8 cellular contexts compared by ENCODE assay signal in genomic region chr2:26032586-26033269, GRCh38. TPM values are rescaled to one million over a fixed set of nuclear protein-coding genes. Genes with fewer than 3 reads are reported as not detected.
DNase-seq lines count a peak whose midpoint lies in the region; ATAC-seq and TF ChIP-seq lines count a peak whose summit lies in the region.
"Not testable (repeated sequence)": the region's sequence is repeated elsewhere in the genome, so short reads cannot be mapped to it uniquely, and the experiment has no call there.

No MANE protein-coding gene starts in this region.

- H2AFZ ChIP-seq in ACC112 (ENCODE audit: low read length, unreplicated experiment) (peak overlapping the region; percentile 86), OCI-LY3 (ENCODE audit: low read depth, low read length) (peak overlapping the region; percentile 77)

- peaks cover 13% of the 10 kb centered on the region for H3K4me1 ChIP-seq in ACC112 (ENCODE audit: control insufficient read depth, insufficient read depth, low read length, unreplicated experiment)
- H3K4me1 ChIP-seq in OCI-LY3 (ENCODE audit: low read length): peaks cover 14% of the 10 kb centered on the region
- H3K4me1 ChIP-seq in esophagus squamous epithelium: peaks cover 9 to 34% (median 20%) of the 10 kb centered on the region in 3 donors
- not testable (repeated sequence) for H3K4me1 ChIP-seq in lung (ENCODE audit: control insufficient read depth in 2 of 2, insufficient read depth in 2 of 2, low read length in 2 of 2)

- intact Hi-C loops in esophagus squamous epithelium (cut with DNase I): not testable (repeated sequence)

- H3K36me3 ChIP-seq in ACC112 (ENCODE audit: insufficient read depth, low read length); OCI-LY3 (replicated peaks; ENCODE audit: low read depth, low read length); esophagus squamous epithelium; lung (ENCODE audit: control insufficient read depth in 2 of 2, insufficient read depth in 2 of 2, low read length in 2 of 2): not testable (repeated sequence)

- not testable (repeated sequence) for TF ChIP-seq CTCF in OCI-LY3 (IDR thresholded peaks at IDR 0.05; ENCODE audit: low read depth, low read length); esophagus squamous epithelium (IDR thresholded peaks at IDR 0.05); lung (IDR thresholded peaks at IDR 0.05; ENCODE audit: control extremely low read depth, extremely low read depth)

- H3K9ac ChIP-seq in OCI-LY3 (ENCODE audit: low read length): peak overlapping the region; percentile 84

- 11 to 18% methylated on average over 13 to 23 of the region's 24 CpGs for WGBS in esophagus squamous epithelium, 2 donors
- WGBS in lung, 2 donors: 36 to 39% methylated on average over 24 of the region's 24 CpGs

- peak; percentile 1 for ATAC-seq in GM18520 (IDR thresholded peaks at IDR 0.05; ENCODE audit: unreplicated experiment)
- ATAC-seq in HG03045 (IDR thresholded peaks at IDR 0.05; ENCODE audit: unreplicated experiment): peak; percentile 6
- ATAC-seq in lung (ENCODE audit: insufficient read depth, low FRiP score): not testable (repeated sequence)

- DNase-seq in activated naive CD8-positive, alpha-beta T cell treated with anti-CD3 and anti-CD28 coated beads for 36 hours; esophagus squamous epithelium (lab: John Stamatoyannopoulos, UW); lung (ENCODE audit: low spot score); skeletal muscle cell (ENCODE audit: low read depth): not testable (repeated sequence)

- peaks cover 16% of the 10 kb centered on the region for H3K36me3 Mint-ChIP-seq in activated naive CD8-positive, alpha-beta T cell treated with anti-CD3 and anti-CD28 coated beads for 36 hours

- H4K20me1 ChIP-seq in OCI-LY3 (ENCODE audit: insufficient read depth, low read length): peaks cover 32% of the 10 kb centered on the region

- peak overlapping the region; percentile 61 for H3K4me2 ChIP-seq in OCI-LY3 (ENCODE audit: low read length)

- not testable (repeated sequence) for H3K9me3 Mint-ChIP-seq in activated naive CD8-positive, alpha-beta T cell treated with anti-CD3 and anti-CD28 coated beads for 36 hours

- H3K27ac ChIP-seq in ACC112 (ENCODE audit: low read depth, low read length): peak overlapping the region; percentile 72
- peak overlapping the region; percentile 73 for H3K27ac ChIP-seq in OCI-LY3 (ENCODE audit: low read length)
- peak overlapping the region; percentile 98 to 99 (median 99) for H3K27ac ChIP-seq in esophagus squamous epithelium
- peak overlapping the region; percentile 89 to 98 for H3K27ac ChIP-seq in lung (ENCODE audit: low read depth in 1 of 2, low read length in 1 of 2)

- H3K27me3 ChIP-seq in ACC112 (ENCODE audit: insufficient read depth, low read length); OCI-LY3 (ENCODE audit: low read depth, low read length); esophagus squamous epithelium; lung (ENCODE audit: control insufficient read depth, insufficient read depth): not testable (repeated sequence)

- H3K4me3 ChIP-seq in ACC112 (ENCODE audit: low read depth, low read length) (peak overlapping the region; percentile 89), OCI-LY3 (ENCODE audit: low read length) (peak overlapping the region; percentile 94), esophagus squamous epithelium (peak overlapping the region; percentile 88 to 99 (median 98)), lung (peak overlapping the region; percentile 79), skeletal muscle cell (ENCODE audit: low read depth, low read length) (peak overlapping the region; percentile 99)

- H3K79me2 ChIP-seq in ACC112 (ENCODE audit: control insufficient read depth, insufficient read depth, low read length, unreplicated experiment) (peaks cover 42% of the 10 kb centered on the region), OCI-LY3 (ENCODE audit: low read length) (peaks cover 38% of the 10 kb centered on the region)

- H3K4me1 Mint-ChIP-seq in activated naive CD8-positive, alpha-beta T cell treated with anti-CD3 and anti-CD28 coated beads for 36 hours: peaks cover 18% of the 10 kb centered on the region

- peak overlapping the region; percentile 96 for H3K4me3 Mint-ChIP-seq in activated naive CD8-positive, alpha-beta T cell treated with anti-CD3 and anti-CD28 coated beads for 36 hours

- TF ChIP-seq POLR2A in esophagus squamous epithelium (IDR thresholded peaks at IDR 0.05): not testable (repeated sequence)

- not testable (repeated sequence) for H3K27me3 Mint-ChIP-seq in activated naive CD8-positive, alpha-beta T cell treated with anti-CD3 and anti-CD28 coated beads for 36 hours

- peak overlapping the region; percentile 94 for H3K27ac Mint-ChIP-seq in activated naive CD8-positive, alpha-beta T cell treated with anti-CD3 and anti-CD28 coated beads for 36 hours

- H3K9me3 ChIP-seq in OCI-LY3 (ENCODE audit: insufficient read depth, low read length); esophagus squamous epithelium; lung (ENCODE audit: control insufficient read depth in 2 of 2, insufficient read depth in 1 of 2, low read length in 1 of 2): not testable (repeated sequence)

RNA-seq across cellular contexts. Expression of gene RAB10, which starts 1.2 kb away (rescaled TPM):
- total RNA-seq in activated naive CD8-positive, alpha-beta T cell treated with anti-CD3 and anti-CD28 coated beads for 36 hours: 100 to 1,000 TPM; 106 to 109 TPM
- total RNA-seq in esophagus squamous epithelium (100 to 1,000 TPM; 214 to 388 (median 335) TPM), lung (100 to 1,000 TPM in 1 of 2 donors, 10 to 100 TPM in 1; 86.0 to 149 TPM)
- polyA plus RNA-seq in lung: 10 to 100 TPM; 37.6 to 84.5 TPM

RNA-seq across cellular contexts. Expression of gene KIF3C, which starts 50.4 kb away (rescaled TPM):
- 1 to 10 TPM; 3.7 to 4.1 TPM for total RNA-seq in activated naive CD8-positive, alpha-beta T cell treated with anti-CD3 and anti-CD28 coated beads for 36 hours
- 1 to 10 TPM; 1.3 to 3.4 (median 1.8) TPM for total RNA-seq in esophagus squamous epithelium
- 1 to 10 TPM; 6.2 TPM for total RNA-seq in lung
- polyA plus RNA-seq in lung: 1 to 10 TPM; 1.1 to 2.2 TPM
